ENCODE assay signal across 16 cellular contexts in the genomic region with DNA sequence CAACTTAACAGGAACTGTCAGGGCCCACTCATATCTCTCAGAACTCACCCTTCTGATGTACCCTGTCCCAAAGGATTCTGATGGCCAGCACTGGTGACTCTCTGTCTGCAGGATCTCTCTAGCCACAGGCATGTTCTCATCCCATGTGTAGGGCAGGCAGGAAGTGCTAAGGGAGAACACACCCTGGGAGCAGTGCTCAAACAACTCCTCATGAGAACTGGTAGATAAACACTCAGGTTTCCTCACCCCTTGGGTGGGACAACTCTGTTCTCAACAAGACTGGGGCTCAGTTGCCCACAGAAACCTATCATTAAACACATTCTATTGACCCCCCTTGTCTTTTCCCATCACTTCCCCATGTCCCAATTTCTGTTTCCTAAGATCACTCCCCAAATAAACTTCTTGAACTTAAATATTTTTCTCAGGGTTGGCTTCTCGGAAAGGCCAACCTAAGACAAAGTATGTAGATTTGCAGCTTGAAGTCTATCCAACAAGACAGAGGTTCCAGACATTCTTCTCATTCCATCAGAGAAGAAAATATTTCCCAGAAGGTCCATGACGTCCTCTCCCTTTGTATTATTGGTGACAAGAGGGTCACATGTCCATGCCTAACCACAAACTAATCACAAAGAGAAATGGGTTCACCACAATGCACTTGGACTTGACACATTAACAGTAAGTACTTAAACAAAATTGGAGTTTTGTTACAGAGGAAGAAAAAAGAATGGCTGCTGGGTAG.
DNase-seq lines count a peak whose midpoint lies in the region; ATAC-seq, FAIRE-seq and TF ChIP-seq lines count a peak whose summit lies in the region.
"Had no signal": no experiment of that assay in that cellular context is flagged by ENCODE, and none has a peak within 500 bp of the region (broad histone marks: within the 10 kb centered on the region; RNA-seq: fewer than 3 reads in every experiment).

No MANE protein-coding gene starts in this region.

- peak; percentile 86 for FAIRE-seq in HTR-8/SVneo (lab: Jason Lieb, UNC)
- FAIRE-seq: colon, GM12891 had no signal

- TF ChIP-seq CTCF in mucosa of descending colon (IDR thresholded peaks at IDR 0.05), result no peak
- no peak for TF ChIP-seq CTCF in body of pancreas (IDR thresholded peaks at IDR 0.05)

- TF ChIP-seq POLR2A in body of pancreas (IDR thresholded peaks at IDR 0.05), result no peak

- intact Hi-C loops in mucosa of descending colon (cut with DNase I, micrococcal nuclease), result no loop called here
- intact Hi-C loops in body of pancreas (cut with DNase I), result no loop called here

- H3K4me3 ChIP-seq in mucosa of descending colon (no peak overlapping the region), body of pancreas (no peak overlapping the region)

- CTCF ChIA-PET in activated CD4-positive, alpha-beta T cell treated with anti-CD3 and anti-CD28 coated beads, Interleukin-2, amount 10 ng/mL, durations not matched to agents 7 days and 5 days (lab: Charles Lee), result no interaction called here

- ATAC-seq in mucosa of descending colon (peak; percentile 74), body of pancreas (no peak), GM18519 (IDR thresholded peaks at IDR 0.05; ENCODE audit: low FRiP score, unreplicated experiment) (no peak)
- ATAC-seq: activated T-cell treated with anti-CD3 and anti-CD28 coated beads, Interleukin-2, amount 50 U/mL, for 72 hours had no signal

- H3K9me3 ChIP-seq in mucosa of descending colon (no peaks in the 10 kb centered on the region), body of pancreas (no peaks in the 10 kb centered on the region)

- no peak overlapping the region for H3K4me3 Mint-ChIP-seq in activated CD4-positive, alpha-beta T cell treated with anti-CD3 and anti-CD28 coated beads, Interleukin-2, amount 10 ng/mL, durations not matched to agents 7 days and 5 days
- H3K4me3 Mint-ChIP-seq: activated T-cell treated with anti-CD3 and anti-CD28 coated beads, Interleukin-2, amount 50 U/mL, for 72 hours; CD4-positive, alpha-beta memory T cell; neural crest cell had no signal

- H3K4me1 Mint-ChIP-seq in activated CD4-positive, alpha-beta T cell treated with anti-CD3 and anti-CD28 coated beads, Interleukin-2, amount 10 ng/mL, durations not matched to agents 7 days and 5 days, result peaks cover 3% of the 10 kb centered on the region

- no peaks in the 10 kb centered on the region for H3K36me3 Mint-ChIP-seq in activated CD4-positive, alpha-beta T cell treated with anti-CD3 and anti-CD28 coated beads, Interleukin-2, amount 10 ng/mL, durations not matched to agents 7 days and 5 days (ENCODE audit: low read depth)

- H3K27me3 Mint-ChIP-seq in activated CD4-positive, alpha-beta T cell treated with anti-CD3 and anti-CD28 coated beads, Interleukin-2, amount 10 ng/mL, durations not matched to agents 7 days and 5 days, result no peaks in the 10 kb centered on the region
- H3K27me3 Mint-ChIP-seq: CD4-positive, alpha-beta memory T cell had no signal

- peaks cover 14% of the 10 kb centered on the region for H3K9me3 Mint-ChIP-seq in activated CD4-positive, alpha-beta T cell treated with anti-CD3 and anti-CD28 coated beads, Interleukin-2, amount 10 ng/mL, durations not matched to agents 7 days and 5 days

- H3K36me3 ChIP-seq in mucosa of descending colon (ENCODE audit: low read depth), result no peaks in the 10 kb centered on the region
- no peaks in the 10 kb centered on the region for H3K36me3 ChIP-seq in body of pancreas (replicated peaks in 1 of 2; ENCODE audit: insufficient read depth in 1 of 2, low read depth in 2 of 2)
- H3K36me3 ChIP-seq: WERI-Rb-1 had no signal

- no peaks in the 10 kb centered on the region for H3K27me3 ChIP-seq in body of pancreas

- POLR2A ChIA-PET in activated CD4-positive, alpha-beta T cell treated with anti-CD3 and anti-CD28 coated beads, Interleukin-2, amount 10 ng/mL, durations not matched to agents 7 days and 5 days (lab: Charles Lee), result no interaction called here

- WGBS in body of pancreas, 2 donors, result 51 to 56% methylated on average over 2 of the region's 2 CpGs

- peaks cover 2% of the 10 kb centered on the region for H3K4me1 ChIP-seq in mucosa of descending colon (ENCODE audit: low read depth)
- peaks cover 5% of the 10 kb centered on the region for H3K4me1 ChIP-seq in body of pancreas

- DNase-seq in AG08396 (ENCODE audit: low spot score) (peak; percentile 63), HTR-8/SVneo (ENCODE audit: insufficient read length, low spot score) (peak; percentile 34), dedifferentiated amniotic fluid mesenchymal stem cell (ENCODE audit: extremely low spot score) (peak; percentile 73), mucosa of descending colon (no peak), body of pancreas (no peak), retina (no peak)
- no peak for DNase-seq in activated CD4-positive, alpha-beta T cell treated with anti-CD3 and anti-CD28 coated beads, Interleukin-2, amount 10 ng/mL, durations not matched to agents 7 days and 5 days
- DNase-seq: activated T-cell treated with anti-CD3 and anti-CD28 coated beads, Interleukin-2, amount 50 U/mL, for 72 hours; CD4-positive, alpha-beta memory T cell; stimulated activated CD4-positive, alpha-beta T cell treated with anti-CD3 and anti-CD28 coated beads, Interleukin-4, amount 100 ng/mL, for 4 hours; WERI-Rb-1 had no signal

- no peak overlapping the region for H3K27ac Mint-ChIP-seq in activated CD4-positive, alpha-beta T cell treated with anti-CD3 and anti-CD28 coated beads, Interleukin-2, amount 10 ng/mL, durations not matched to agents 7 days and 5 days
- H3K27ac Mint-ChIP-seq: activated T-cell treated with anti-CD3 and anti-CD28 coated beads, Interleukin-2, amount 50 U/mL, for 72 hours had no signal

- H3K27ac ChIP-seq in body of pancreas, result no peak overlapping the region
- H3K27ac ChIP-seq: RWPE1, WERI-Rb-1 had no signal

Comparison
In these comparisons a context has a peak if more than half of its experiments do, and no peak if none do; other contexts are left out.
1. DNase-seq: peak in AG08396 (single experiment), HTR-8/SVneo (single experiment) and dedifferentiated amniotic fluid mesenchymal stem cell (single experiment); none in mucosa of descending colon (0 of 3), body of pancreas (0 of 4), activated CD4-positive, alpha-beta T cell treated with anti-CD3 and anti-CD28 coated beads, Interleukin-2, amount 10 ng/mL, durations not matched to agents 7 days and 5 days (single experiment) and retina (single experiment).